ENCODE assay signal across 9 cellular contexts in the genomic region with DNA sequence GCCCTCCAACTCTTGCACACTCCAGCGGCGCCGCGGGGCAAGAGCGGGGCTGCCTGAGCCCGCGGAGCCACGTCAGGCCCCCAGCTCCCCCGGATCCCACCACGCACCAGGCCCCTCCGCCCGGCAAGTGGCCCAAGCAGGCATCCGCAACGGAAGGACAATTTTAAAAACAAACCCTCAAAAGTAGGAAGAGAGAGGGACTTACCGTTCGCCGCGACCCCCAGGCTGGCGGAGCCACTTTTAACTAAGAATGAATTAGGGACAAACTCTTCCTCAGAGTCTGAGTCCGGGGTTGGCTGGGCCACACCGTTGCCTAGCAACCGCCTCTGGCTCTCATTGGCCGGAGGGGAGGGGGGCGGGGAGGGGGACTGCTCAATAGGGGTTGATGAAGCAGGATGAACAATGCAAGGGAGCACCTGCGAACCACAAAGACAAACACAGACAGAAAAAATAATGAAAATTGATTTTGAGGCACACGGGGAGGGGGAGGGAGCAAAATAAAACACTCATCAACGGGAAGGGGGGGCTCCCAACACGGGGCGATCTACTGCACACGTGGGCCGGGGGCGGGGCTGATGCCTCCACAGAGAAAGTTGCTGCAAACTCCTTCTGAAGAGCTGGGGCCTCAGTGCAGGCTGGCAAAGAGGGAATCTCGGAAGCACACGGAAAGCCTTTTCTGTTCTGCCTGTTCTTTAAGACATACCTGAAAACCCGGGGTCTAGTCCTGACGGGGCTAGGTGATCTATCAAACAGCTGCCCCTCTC.
DNase-seq lines count a peak whose midpoint lies in the region; ATAC-seq and TF ChIP-seq lines count a peak whose summit lies in the region.
"Had no signal": no experiment of that assay in that cellular context is flagged by ENCODE, and none has a peak within 500 bp of the region (broad histone marks: within the 10 kb centered on the region; RNA-seq: fewer than 3 reads in every experiment).

No MANE protein-coding gene starts in this region.

- no peak for TF ChIP-seq POLR2A in adrenal gland (IDR thresholded peaks at IDR 0.05)

- H3K4me1 ChIP-seq in adrenal gland (replicated peaks in 1 of 2) = no peaks in the 10 kb centered on the region

- no peaks in the 10 kb centered on the region for H3K36me3 ChIP-seq in adrenal gland (replicated peaks in 1 of 2)

- no peaks in the 10 kb centered on the region for H3K9me3 ChIP-seq in adrenal gland (replicated peaks in 1 of 3)

- DNase-seq in stimulated activated CD4-positive, alpha-beta T cell treated with anti-CD3 and anti-CD28 coated beads, Interleukin-15, amount 100 ng/mL, for 24 hours = peak; percentile 23
- no peak for DNase-seq in stimulated activated CD4-positive, alpha-beta T cell treated with anti-CD3 and anti-CD28 coated beads, Interleukin-2, amount 100 ng/mL, for 48 hours
- DNase-seq in adrenal gland (peak in 5 of 7 donors; percentile 30 to 80 (median 40)), iPS-NIHi11 (ENCODE audit: low spot score) (peak; percentile 93)
- no peak for DNase-seq in stimulated activated naive CD4-positive, alpha-beta T cell (lab: John Stamatoyannopoulos, UW)
- no peak for DNase-seq in central memory CD4-positive, alpha-beta T cell
- DNase-seq: T-cell had no signal

- H3K27me3 ChIP-seq in adrenal gland = no peaks in the 10 kb centered on the region

- no peak for ATAC-seq in GM21390 (IDR thresholded peaks at IDR 0.05; ENCODE audit: unreplicated experiment)
- no peak for ATAC-seq in HG03280 (IDR thresholded peaks at IDR 0.05; ENCODE audit: unreplicated experiment)
- ATAC-seq: T-cell had no signal

- no peak overlapping the region for H3K27ac ChIP-seq in adrenal gland

- intact Hi-C loops in adrenal gland (cut with DNase I) = no loop called here

- H3K4me3 ChIP-seq in adrenal gland = no peak overlapping the region

- WGBS in adrenal gland, 4 donors = 17 to 23% (median 19%) methylated on average over 32 to 36 of the region's 36 CpGs

- TF ChIP-seq CTCF in adrenal gland (IDR thresholded peaks at IDR 0.05) = no peak

Comparison
In these comparisons a context has a peak if more than half of its experiments do, and no peak if none do; other contexts are left out.
1. DNase-seq: peak in stimulated activated CD4-positive, alpha-beta T cell treated with anti-CD3 and anti-CD28 coated beads, Interleukin-15, amount 100 ng/mL, for 24 hours (single experiment), adrenal gland (5 of 7) and iPS-NIHi11 (single experiment); none in stimulated activated CD4-positive, alpha-beta T cell treated with anti-CD3 and anti-CD28 coated beads, Interleukin-2, amount 100 ng/mL, for 48 hours (0 of 2), stimulated activated naive CD4-positive, alpha-beta T cell (0 of 6) and central memory CD4-positive, alpha-beta T cell (single experiment).